Comparison of ENCODE assay signal across 26 cellular contexts in genomic region chr4:168421055-168421454, GRCh38.
"Had no signal": no experiment of that assay in that cellular context is flagged by ENCODE, and none has a peak within 500 bp of the region (broad histone marks: within the 10 kb centered on the region; RNA-seq: fewer than 3 reads in every experiment).

No MANE protein-coding gene starts in this region.

- H3K9me3 Mint-ChIP-seq: activated naive CD4-positive, alpha-beta T cell treated with anti-CD3 and anti-CD28 coated beads, Interleukin-2, amount 10 ng/mL, durations not matched to agents 7 days and 5 days; activated T-cell treated with anti-CD3 and anti-CD28 coated beads, Interleukin-2, amount 50 U/mL, for 72 hours; activated T-helper 2 cell treated with anti-CD3 and anti-CD28 coated beads, Interferon-gamma antibody, Interleukin-2, Interleukin-4, amounts not matched to agents 10 μg/mL and 5 μg/mL and 100 μg/mL, durations not matched to agents 14 hours and 24 hours and 36 hours; central memory CD8-positive, alpha-beta T cell had no signal

- H3K27ac ChIP-seq: ascending aorta, body of pancreas, KMS-11, RWPE1, SJCRH30, VCaP had no signal

- H3K9me3 ChIP-seq: ascending aorta, body of pancreas, Peyer's patch, SJCRH30, SK-N-SH had no signal

- H3K4me3 Mint-ChIP-seq: activated CD8-positive, alpha-beta T cell treated with anti-CD3 and anti-CD28 coated beads, Interleukin-2, amount 10 ng/mL, durations not matched to agents 7 days and 5 days; activated naive CD4-positive, alpha-beta T cell treated with anti-CD3 and anti-CD28 coated beads, Interleukin-2, amount 10 ng/mL, durations not matched to agents 7 days and 5 days; central memory CD8-positive, alpha-beta T cell had no signal

- H3K4me1 ChIP-seq: ascending aorta, body of pancreas, Peyer's patch, SJCRH30 had no signal

- H3K27ac Mint-ChIP-seq: activated T-helper 2 cell treated with anti-CD3 and anti-CD28 coated beads, Interferon-gamma antibody, Interleukin-2, Interleukin-4, amounts not matched to agents 10 μg/mL and 5 μg/mL and 100 μg/mL, durations not matched to agents 14 hours and 24 hours and 36 hours had no signal

- H3K27me3 Mint-ChIP-seq: activated naive CD4-positive, alpha-beta T cell treated with anti-CD3 and anti-CD28 coated beads, Interleukin-2, amount 10 ng/mL, durations not matched to agents 7 days and 5 days; central memory CD8-positive, alpha-beta T cell had no signal

- ATAC-seq: body of pancreas had no signal

- DNase-seq: activated CD4-positive, alpha-beta T cell treated with anti-CD3 and anti-CD28 coated beads for 4 hours; activated CD4-positive, alpha-beta T cell treated with anti-CD3 and anti-CD28 coated beads, Interleukin-2, amount 50 U/mL, for 4 hours; activated CD4-positive, CD25-positive, alpha-beta regulatory T cell; activated gamma-delta T cell treated with Interleukin-2 at 50 U/mL for 16 hours; amniotic stem cell; body of pancreas; MM.1S; NCI-H1105 treated with DMSO at 0.1 percent for 48 hours; NCI-H1436 treated with DMSO at 0.1 percent for 48 hours; NCI-H187 treated with DMSO at 0.1 percent for 48 hours; NCI-H2081 treated with DMSO at 0.1 percent for 48 hours; NCI-H446; NCI-H524; Right ventricle myocardium superior; SK-N-SH had no signal

- H3K4me3 ChIP-seq: ascending aorta, body of pancreas, Peyer's patch, SJCRH30 had no signal

- H3K4me2 ChIP-seq: KMS-11, SK-N-SH had no signal

- H3K4me1 Mint-ChIP-seq: central memory CD8-positive, alpha-beta T cell had no signal
